In the genomic region with DNA sequence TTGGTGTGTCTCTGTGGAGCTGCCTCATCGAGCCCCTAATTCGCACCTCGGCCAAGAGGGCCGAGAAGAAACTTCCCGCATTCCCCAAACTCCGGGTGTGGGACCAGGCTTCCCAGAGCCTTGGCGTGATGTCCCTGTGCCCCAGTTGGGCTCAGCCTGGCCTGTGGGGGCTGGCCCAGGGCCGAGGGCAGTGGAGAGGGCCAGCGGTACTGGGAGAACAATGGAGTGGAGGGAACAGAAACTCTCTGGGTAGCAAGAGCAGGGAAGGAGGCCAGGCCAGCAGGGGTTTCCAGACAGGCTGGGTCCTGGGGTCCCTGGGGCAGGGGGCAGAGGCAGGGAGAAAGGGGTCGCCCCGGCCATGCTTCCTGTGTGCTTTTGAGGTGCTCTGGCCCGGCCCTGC, we compare ENCODE assay signal across 18 cellular contexts. TPM values are rescaled to one million over a fixed set of nuclear protein-coding genes. Genes with fewer than 3 reads are reported as not detected.
DNase-seq lines count a peak whose midpoint lies in the region; ATAC-seq and TF ChIP-seq lines count a peak whose summit lies in the region.
"Had no signal": no experiment of that assay in that cellular context is flagged by ENCODE, and none has a peak within 500 bp of the region (broad histone marks: within the 10 kb centered on the region; RNA-seq: fewer than 3 reads in every experiment).

No MANE protein-coding gene starts in this region.

- TF ChIP-seq POLR2A in ovary (IDR thresholded peaks at IDR 0.05): no peak

- no peak overlapping the region for H3K27ac ChIP-seq in BLaER1
- H3K27ac ChIP-seq in tibial artery: peak overlapping the region; percentile 32 to 50
- no peak overlapping the region for H3K27ac ChIP-seq in ovary
- H3K27ac ChIP-seq: HL-60 had no signal

- no peaks in the 10 kb centered on the region for H4K20me1 ChIP-seq in BLaER1

- no peaks in the 10 kb centered on the region for H3K27me3 ChIP-seq in BLaER1
- no peaks in the 10 kb centered on the region for H3K27me3 ChIP-seq in H7 (ENCODE audit: control insufficient read depth, insufficient read depth, low read length)
- no peaks in the 10 kb centered on the region for H3K27me3 ChIP-seq in tibial artery
- H3K27me3 ChIP-seq in ovary: no peaks in the 10 kb centered on the region

- H3K36me3 ChIP-seq in BLaER1: no peaks in the 10 kb centered on the region
- H3K36me3 ChIP-seq in H7 (replicated peaks; ENCODE audit: control insufficient read depth, insufficient read depth, low read length): no peaks in the 10 kb centered on the region
- no peaks in the 10 kb centered on the region for H3K36me3 ChIP-seq in tibial artery
- no peaks in the 10 kb centered on the region for H3K36me3 ChIP-seq in ovary

- no peaks in the 10 kb centered on the region for H3K9me3 ChIP-seq in BLaER1
- H3K9me3 ChIP-seq in tibial artery: no peaks in the 10 kb centered on the region
- H3K9me3 ChIP-seq in ovary: no peaks in the 10 kb centered on the region

- TF ChIP-seq EP300 in ovary (IDR thresholded peaks at IDR 0.05): no peak

- no peak for ATAC-seq in HG03097 (IDR thresholded peaks at IDR 0.05; ENCODE audit: low FRiP score, unreplicated experiment)
- ATAC-seq: CD8-positive, alpha-beta T cell had no signal

- no peak overlapping the region for H3K4me3 ChIP-seq in BLaER1
- H3K4me3 ChIP-seq in H7 (ENCODE audit: insufficient read depth, low read depth, low read length): no peak overlapping the region
- no peak overlapping the region for H3K4me3 ChIP-seq in tibial artery
- H3K4me3 ChIP-seq in ovary: no peak overlapping the region

- H3K4me1 ChIP-seq in BLaER1 (peaks cover 29% of the 10 kb centered on the region), tibial artery (peaks cover 0 to 62% (median 44%) of the 10 kb centered on the region in 4 donors), ovary (ENCODE audit: insufficient read depth) (no peaks in the 10 kb centered on the region)

- peak overlapping the region; percentile 22; the same call in 1 of the 2 replicates for H3K4me2 ChIP-seq in BLaER1

- H3K9ac ChIP-seq in BLaER1: no peak overlapping the region

- intact Hi-C loops in tibial artery (cut with DNase I; ENCODE audit: low total_unique reads): no loop called here
- intact Hi-C loops in ovary (cut with DNase I): no loop called here

- TF ChIP-seq CTCF in tibial artery (IDR thresholded peaks at IDR 0.05) (no peak), ovary (IDR thresholded peaks at IDR 0.05) (no peak)

- 86 to 89% (median 86%) methylated on average over 10 to 12 of the region's 12 CpGs for whole genome bisulfite sequencing in ovary, 3 donors

- DNase-seq in H7 (peak; percentile 52), midbrain (lab: John Stamatoyannopoulos, UW) (peak; percentile 0), tibial artery (no peak), ovary (no peak)
- DNase-seq: ACHN; AML-193; Calu3; CD8-positive, alpha-beta T cell; DMS79 treated with DMSO at 0.1 percent for 48 hours; GF-D8; GOT3; H9; KBM-7 had no signal

RNA-seq across cellular contexts. Expression of gene TMEM270, which starts 16.0 kb away (rescaled TPM):
- not detected in 2 replicates for total RNA-seq in H7 (2014; rRNA removed; shearing (Covaris generic))
- total RNA-seq in ovary: under 1 TPM in 1 of 7 donors, not detected in 6; 0.34 TPM
- polyA plus RNA-seq in ovary: not detected
- total RNA-seq: CD8-positive, alpha-beta T cell; H9 had no signal
- polyA plus RNA-seq: BJ, IgD-negative memory B cell had no signal

RNA-seq across cellular contexts. Expression of gene METTL27, which starts 34.7 kb away (rescaled TPM):
- 1.9 and 7.4 TPM in 2 replicates for total RNA-seq in H7 (2014; rRNA removed; shearing (Covaris generic))
- total RNA-seq in ovary: 10 to 100 TPM in 1 of 7 donors, 1 to 10 TPM in 6; 1.8 to 25.6 (median 4.3) TPM
- polyA plus RNA-seq in ovary: 1 to 10 TPM in 1 of 2 donors, not detected in 1; 3.0 TPM
- total RNA-seq: CD8-positive, alpha-beta T cell had no signal
- polyA plus RNA-seq: IgD-negative memory B cell had no signal

RNA-seq across cellular contexts. Expression of gene CLDN4, which starts 46.2 kb away (rescaled TPM):
- 2.0 and 2.1 TPM in 2 replicates for total RNA-seq in H7 (2014; rRNA removed; shearing (Covaris generic))
- 100 to 1,000 TPM in 1 of 7 donors, 10 to 100 TPM in 1, 1 to 10 TPM in 3, under 1 TPM in 1, not detected in 1; 0.40 to 240 (median 9.1) TPM for total RNA-seq in ovary
- polyA plus RNA-seq in ovary: under 1 TPM; 0.27 to 0.35 TPM
- total RNA-seq: CD8-positive, alpha-beta T cell had no signal
- polyA plus RNA-seq: IgD-negative memory B cell had no signal

Comparison
In these comparisons a context has a peak if more than half of its experiments do, and no peak if none do; other contexts are left out.
1. H3K27ac ChIP-seq: peak in tibial artery (2 of 2); none in BLaER1 (single experiment) and ovary (0 of 2).
2. DNase-seq: peak in H7 (single experiment) and midbrain (single experiment); none in tibial artery (0 of 2) and ovary (0 of 5).